ENCODE assay signal across 1 cellular context in the genomic region with DNA sequence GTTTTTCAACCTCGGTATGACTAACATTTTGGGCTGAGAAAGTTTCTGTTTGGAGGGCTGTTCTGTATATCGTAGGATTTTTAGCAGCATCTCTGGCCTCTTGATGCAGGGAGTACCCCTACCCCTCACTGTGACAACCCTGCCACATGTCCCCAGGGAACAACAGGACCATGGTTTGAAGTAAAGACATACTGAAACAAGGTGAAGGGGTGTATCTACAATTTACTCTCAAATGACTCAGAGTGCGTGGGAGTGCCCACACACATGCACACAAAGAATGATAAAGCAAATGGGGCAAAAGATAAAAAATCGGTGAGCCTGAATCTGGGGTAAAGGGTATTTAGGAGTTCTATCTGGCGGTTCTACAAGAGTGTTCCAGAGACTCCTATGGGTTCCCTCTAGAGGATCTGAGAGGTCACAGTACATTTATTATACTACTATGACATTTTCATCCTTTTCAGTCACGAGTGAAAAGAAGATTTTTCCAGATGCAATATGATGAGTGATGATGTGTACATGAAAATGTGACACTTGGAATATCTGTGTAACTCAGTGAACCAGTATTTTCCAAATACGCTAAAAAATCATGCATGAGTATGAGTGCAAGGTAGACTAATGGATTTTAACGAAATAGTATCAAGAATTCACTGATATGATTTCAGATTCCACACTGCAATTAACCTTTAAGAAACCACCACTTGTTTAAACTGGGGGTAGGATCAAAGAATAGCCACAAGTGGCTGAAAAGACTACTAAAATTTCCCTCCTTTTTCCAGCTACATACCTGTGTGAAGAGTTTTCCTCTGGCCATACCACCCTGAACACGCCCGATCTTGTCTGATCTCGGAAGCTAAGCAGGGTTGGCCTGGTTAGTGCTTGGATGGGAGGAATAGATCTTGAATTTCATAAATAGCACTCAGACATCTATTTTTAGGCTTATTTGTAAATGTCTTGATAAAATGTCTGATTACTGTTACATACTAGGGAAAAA.
TF ChIP-seq lines count a peak whose summit lies in the region.

No MANE protein-coding gene starts in this region.

TF ChIP-seq in SK-N-SH, 30 proteins besides CTCF, POLR2A, EP300 and RAD21 (continued from another document):
- TF ChIP-seq PBX3 (IDR thresholded peaks at IDR 0.05) (no peak), GATA2 (CRISPR knock-in tag; IDR thresholded peaks at IDR 0.05) (no peak), RCOR1 (IDR thresholded peaks at IDR 0.05; ENCODE audit: low read length) (no peak), TAF1 (IDR thresholded peaks at IDR 0.05; ENCODE audit: borderline replicate concordance, low read depth, low read length) (no peak), MEF2A (IDR thresholded peaks at IDR 0.05; ENCODE audit: borderline replicate concordance, low read depth) (no peak), FOXJ3 (CRISPR knock-in tag; IDR thresholded peaks at IDR 0.05) (no peak), MAX (IDR thresholded peaks at IDR 0.05; ENCODE audit: low read depth) (no peak), NFIC (IDR thresholded peaks at IDR 0.05; ENCODE audit: borderline replicate concordance) (no peak)
- TF ChIP-seq, protein P1, sequence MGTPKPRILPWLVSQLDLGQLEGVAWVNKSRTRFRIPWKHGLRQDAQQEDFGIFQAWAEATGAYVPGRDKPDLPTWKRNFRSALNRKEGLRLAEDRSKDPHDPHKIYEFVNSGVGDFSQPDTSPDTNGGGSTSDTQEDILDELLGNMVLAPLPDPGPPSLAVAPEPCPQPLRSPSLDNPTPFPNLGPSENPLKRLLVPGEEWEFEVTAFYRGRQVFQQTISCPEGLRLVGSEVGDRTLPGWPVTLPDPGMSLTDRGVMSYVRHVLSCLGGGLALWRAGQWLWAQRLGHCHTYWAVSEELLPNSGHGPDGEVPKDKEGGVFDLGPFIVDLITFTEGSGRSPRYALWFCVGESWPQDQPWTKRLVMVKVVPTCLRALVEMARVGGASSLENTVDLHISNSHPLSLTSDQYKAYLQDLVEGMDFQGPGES (IDR thresholded peaks at IDR 0.05; ENCODE audit: low read depth, low read length) = no peak
